Comparison of ENCODE assay signal across 9 cellular contexts in the genomic region with DNA sequence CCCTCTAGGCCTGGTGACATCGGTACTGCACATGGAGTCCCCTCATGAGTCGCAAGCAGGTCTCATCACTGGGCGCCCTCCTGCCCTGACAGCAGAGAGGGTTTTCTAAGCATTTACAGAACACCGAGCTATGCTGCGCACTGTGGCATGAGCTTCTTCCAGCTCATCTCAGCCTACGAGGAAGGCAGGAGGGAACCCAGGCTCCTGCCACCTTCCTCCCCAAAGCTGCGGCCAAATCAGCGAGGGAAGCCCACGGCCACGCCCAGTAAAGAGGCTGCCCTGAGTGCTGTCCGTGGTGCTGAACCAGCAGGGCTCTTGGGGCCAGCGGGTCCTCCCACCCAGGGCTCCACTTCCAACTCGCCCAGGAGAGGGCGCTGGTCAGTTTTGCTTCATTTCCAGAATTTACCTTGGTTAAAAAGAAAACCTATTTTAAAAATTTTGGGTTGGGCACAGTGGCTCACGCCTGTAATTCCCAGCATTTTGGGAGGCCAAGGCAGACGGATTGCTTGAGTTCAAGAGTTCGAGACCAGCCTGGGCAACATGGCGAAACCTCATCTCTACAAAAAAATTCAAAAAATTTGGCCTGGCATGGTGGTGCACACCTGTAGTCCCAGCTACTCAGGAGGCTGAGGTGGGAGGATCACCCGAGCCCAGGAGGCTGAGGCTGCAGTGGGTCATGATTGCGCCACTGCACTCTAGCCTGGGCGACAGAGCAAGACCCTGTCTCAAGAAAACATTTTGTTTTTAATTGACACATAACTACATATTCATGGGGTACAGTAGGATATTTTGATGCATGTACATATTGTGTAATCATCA. TPM values are rescaled to one million over a fixed set of nuclear protein-coding genes. Genes with fewer than 3 reads are reported as not detected.
DNase-seq lines count a peak whose midpoint lies in the region; ATAC-seq and TF ChIP-seq lines count a peak whose summit lies in the region.
"Had no signal": no experiment of that assay in that cellular context is flagged by ENCODE, and none has a peak within 500 bp of the region (broad histone marks: within the 10 kb centered on the region; RNA-seq: fewer than 3 reads in every experiment).

No MANE protein-coding gene starts in this region.

- DNase-seq in NCI-H146 (lab: John Stamatoyannopoulos, UW), result peak; percentile 14
- no peak for DNase-seq in NCI-H146 treated with DMSO at 0.1 percent for 48 hours (lab: John Stamatoyannopoulos, UW; ENCODE audit: unreplicated experiment)
- DNase-seq in MV-4-11 (lab: John Stamatoyannopoulos, UW), result peak; percentile 80
- peak; percentile 94 for DNase-seq in activated CD4-positive, alpha-beta T cell treated with anti-CD3 and anti-CD28 coated beads, Interleukin-2, amount 10 ng/mL, durations not matched to agents 24 days and 14 days
- DNase-seq in effector CD4-positive, alpha-beta T cell, result peak; percentile 24
- peak; percentile 78 for DNase-seq in lung (ENCODE audit: low spot score)
- DNase-seq in stimulated activated CD8-positive, alpha-beta memory T cell treated with anti-CD3 and anti-CD28 coated beads, Interleukin-2, amount 100 ng/mL, for 48 hours (ENCODE audit: low read depth in 2 of 2), result peak; percentile 69 to 80
- no peak for DNase-seq in NCI-H524 treated with DMSO at 0.1 percent for 48 hours (lab: John Stamatoyannopoulos, UW)

- no peak overlapping the region for H3K4me3 Mint-ChIP-seq in activated CD4-positive, alpha-beta T cell treated with anti-CD3 and anti-CD28 coated beads, Interleukin-2, amount 10 ng/mL, durations not matched to agents 24 days and 14 days

- no peaks in the 10 kb centered on the region for H3K9me3 Mint-ChIP-seq in activated CD4-positive, alpha-beta T cell treated with anti-CD3 and anti-CD28 coated beads, Interleukin-2, amount 10 ng/mL, durations not matched to agents 24 days and 14 days

- H3K9me3 ChIP-seq in lung (ENCODE audit: control insufficient read depth in 2 of 2, insufficient read depth in 1 of 2, low read length in 1 of 2), result peaks cover 0 to 3% of the 10 kb centered on the region in 2 donors
- H3K9me3 ChIP-seq: BLaER1 treated with 17β-estradiol and CSF1 and Interleukin-3, amounts not matched to agents 10 nM and 100 nM had no signal

- no peak overlapping the region for H3K27ac ChIP-seq in lung (ENCODE audit: low read depth in 1 of 2, low read length in 1 of 2)
- H3K27ac ChIP-seq: BLaER1 treated with 17β-estradiol and CSF1 and Interleukin-3, amounts not matched to agents 10 nM and 100 nM had no signal

- no peaks in the 10 kb centered on the region for H3K27me3 Mint-ChIP-seq in activated CD4-positive, alpha-beta T cell treated with anti-CD3 and anti-CD28 coated beads, Interleukin-2, amount 10 ng/mL, durations not matched to agents 24 days and 14 days

- H3K36me3 ChIP-seq in lung (ENCODE audit: control insufficient read depth in 2 of 2, insufficient read depth in 2 of 2, low read length in 2 of 2), result no peaks in the 10 kb centered on the region
- H3K36me3 ChIP-seq: BLaER1 treated with 17β-estradiol and CSF1 and Interleukin-3, amounts not matched to agents 10 nM and 100 nM had no signal

- H3K27me3 ChIP-seq in lung (ENCODE audit: control insufficient read depth, insufficient read depth), result no peaks in the 10 kb centered on the region
- H3K27me3 ChIP-seq: BLaER1 treated with 17β-estradiol and CSF1 and Interleukin-3, amounts not matched to agents 10 nM and 100 nM had no signal

- intact Hi-C loops in activated CD4-positive, alpha-beta T cell treated with anti-CD3 and anti-CD28 coated beads, Interleukin-2, amount 10 ng/mL, durations not matched to agents 24 days and 14 days (cut with micrococcal nuclease), result loop anchor here (1.0 to 10.0 kb wide), 3 partner anchors 107 to 269 kb away; a partner anchor contains a TSS

- H3K27ac Mint-ChIP-seq in activated CD4-positive, alpha-beta T cell treated with anti-CD3 and anti-CD28 coated beads, Interleukin-2, amount 10 ng/mL, durations not matched to agents 24 days and 14 days, result no peak overlapping the region

- no peak overlapping the region for H3K4me3 ChIP-seq in lung
- H3K4me3 ChIP-seq: BLaER1 treated with 17β-estradiol and CSF1 and Interleukin-3, amounts not matched to agents 10 nM and 100 nM had no signal

- peak; percentile 18 for TF ChIP-seq CTCF in lung (IDR thresholded peaks at IDR 0.05; ENCODE audit: control extremely low read depth, extremely low read depth)

- H3K4me1 ChIP-seq in lung (ENCODE audit: control insufficient read depth in 2 of 2, insufficient read depth in 2 of 2, low read length in 2 of 2), result peaks cover 0 to 2% of the 10 kb centered on the region in 2 donors

- H3K4me1 Mint-ChIP-seq in activated CD4-positive, alpha-beta T cell treated with anti-CD3 and anti-CD28 coated beads, Interleukin-2, amount 10 ng/mL, durations not matched to agents 24 days and 14 days, result no peaks in the 10 kb centered on the region

- no peaks in the 10 kb centered on the region for H3K36me3 Mint-ChIP-seq in activated CD4-positive, alpha-beta T cell treated with anti-CD3 and anti-CD28 coated beads, Interleukin-2, amount 10 ng/mL, durations not matched to agents 24 days and 14 days (ENCODE audit: low read depth)

- peak; percentile 85 for ATAC-seq in lung (ENCODE audit: insufficient read depth, low FRiP score)

- 39 to 40% methylated on average over 21 of the region's 21 CpGs for WGBS in lung, 2 donors

RNA-seq across cellular contexts. Expression of a gene that starts 34.2 kb away (rescaled TPM):
- 0.07 TPM in 2 replicates for total RNA-seq in activated CD4-positive, alpha-beta T cell treated with anti-CD3 and anti-CD28 coated beads, Interleukin-2, amount 10 ng/mL, durations not matched to agents 24 days and 14 days
- total RNA-seq in lung, result under 1 TPM; 0.43 TPM
- polyA plus RNA-seq in lung, result under 1 TPM; 0.03 to 0.10 TPM

Comparison
In these comparisons a context has a peak if more than half of its experiments do, and no peak if none do; other contexts are left out.
1. DNase-seq: peak in NCI-H146 (single experiment), MV-4-11 (single experiment), activated CD4-positive, alpha-beta T cell treated with anti-CD3 and anti-CD28 coated beads, Interleukin-2, amount 10 ng/mL, durations not matched to agents 24 days and 14 days (single experiment), effector CD4-positive, alpha-beta T cell (single experiment), lung (single experiment) and stimulated activated CD8-positive, alpha-beta memory T cell treated with anti-CD3 and anti-CD28 coated beads, Interleukin-2, amount 100 ng/mL, for 48 hours (2 of 2); none in NCI-H146 treated with DMSO at 0.1 percent for 48 hours (single experiment) and NCI-H524 treated with DMSO at 0.1 percent for 48 hours (single experiment).